25 cellular contexts compared by ENCODE assay signal in the genomic region with DNA sequence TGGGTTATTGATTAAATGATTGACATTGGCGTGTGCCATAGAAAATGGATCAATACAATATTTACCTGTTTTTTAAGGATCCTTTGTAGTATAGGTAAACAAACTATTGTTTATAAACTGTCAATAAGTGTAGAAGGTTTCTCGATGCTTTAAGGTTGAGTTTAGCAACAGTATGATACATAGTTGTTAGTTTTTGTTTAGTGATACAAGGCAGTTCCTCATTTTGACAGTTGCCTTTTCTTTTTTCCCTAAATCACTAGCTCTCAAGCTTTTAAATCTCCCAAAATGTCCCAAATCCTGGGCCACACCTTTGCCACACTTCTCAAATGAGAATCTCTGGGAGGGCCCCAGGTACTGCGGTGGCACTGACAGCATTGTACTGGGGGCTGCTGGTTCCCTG.
"Had no signal": no experiment of that assay in that cellular context is flagged by ENCODE, and none has a peak within 500 bp of the region (broad histone marks: within the 10 kb centered on the region; RNA-seq: fewer than 3 reads in every experiment).

No MANE protein-coding gene starts in this region.

- H3K36me3 ChIP-seq: WERI-Rb-1 had no signal

- H3K27ac ChIP-seq: SK-N-MC, WERI-Rb-1 had no signal

- DNase-seq: activated CD4-positive, alpha-beta memory T cell treated with anti-CD3 and anti-CD28 coated beads, Interleukin-2, amount 10 ng/mL, durations not matched to agents 7 days and 5 days; activated CD4-positive, alpha-beta T cell treated with anti-CD3 and anti-CD28 coated beads for 36 hours; activated CD4-positive, alpha-beta T cell treated with anti-CD3 and anti-CD28 coated beads, Interleukin-2, amount 50 U/mL, for 1 hour; activated gamma-delta T cell; activated naive CD4-positive, alpha-beta T cell treated with anti-CD3 and anti-CD28 coated beads for 36 hours; activated T-cell treated with anti-CD3 and anti-CD28 coated beads for 4 hours; activated T-cell treated with anti-CD3 and anti-CD28 coated beads, Interleukin-2, amount 50 U/mL, for 48 hours; amygdala; cerebellar nuclear complex; MV-4-11; NCI-H1092 treated with DMSO at 0.1 percent for 48 hours; NCI-H1417 treated with DMSO at 0.1 percent for 48 hours; NCI-H1694; NCI-H2029; NCI-H2107; NCI-H2171 treated with DMSO at 0.1 percent for 48 hours; NCI-H226; NCI-H526; NCI-H82; RPMI8226; T-cell; WERI-Rb-1 had no signal

- H3K4me3 ChIP-seq: SK-N-MC had no signal

- ATAC-seq: activated CD4-positive, alpha-beta T cell treated with anti-CD3 and anti-CD28 coated beads for 36 hours; activated T-helper 17 cell treated with anti-CD3 and anti-CD28 coated beads, Interleukin-2, amount 50 U/mL, for 72 hours; Right ventricle myocardium inferior; T-cell had no signal
